Comparison of ENCODE assay signal across 21 cellular contexts in the genomic region with DNA sequence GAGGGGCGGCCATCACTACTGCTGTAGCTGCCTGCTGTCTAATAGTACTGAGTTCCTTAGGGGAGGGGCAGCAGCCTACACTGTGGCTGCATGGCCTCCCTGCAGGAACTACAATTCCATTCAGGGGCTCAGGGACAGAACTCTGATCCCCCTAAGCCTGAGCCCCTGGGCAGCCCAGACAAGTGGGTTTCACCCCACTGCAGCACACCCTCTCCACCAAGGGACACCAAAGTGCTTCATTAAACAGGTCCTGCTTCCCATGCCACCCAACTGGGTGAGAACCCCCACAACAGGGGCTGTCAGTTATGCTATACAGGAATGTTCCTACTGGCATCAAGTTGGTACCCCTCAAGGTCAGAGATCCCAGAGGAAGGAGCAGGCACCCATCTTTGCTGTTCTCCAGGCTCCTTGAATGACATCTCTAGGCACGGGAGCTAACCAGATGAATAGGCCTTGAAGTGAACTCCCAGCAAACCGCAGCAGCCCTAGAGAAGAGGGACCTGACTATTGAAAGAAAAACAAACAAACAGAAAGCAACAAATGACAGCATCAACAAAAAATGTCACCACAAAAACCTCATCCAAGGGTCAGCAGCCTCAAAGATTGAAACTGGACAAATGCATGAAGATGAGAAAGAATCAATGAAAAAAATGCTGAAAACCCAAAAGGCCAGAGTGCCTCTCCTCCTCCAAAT.
"Had no signal": no experiment of that assay in that cellular context is flagged by ENCODE, and none has a peak within 500 bp of the region (broad histone marks: within the 10 kb centered on the region; RNA-seq: fewer than 3 reads in every experiment).

No MANE protein-coding gene starts in this region.

- H3K4me2 ChIP-seq: hepatocyte had no signal

- H3K36me3 ChIP-seq: esophagus muscularis mucosa, right lobe of liver, suprapubic skin, thyroid gland had no signal

- H3K4me3 Mint-ChIP-seq: natural killer cell; neural crest cell; stimulated activated effector memory CD8-positive, alpha-beta T cell treated with anti-CD3 and anti-CD28 coated beads, Interleukin-12 subunit alpha, Interleukin-12 subunit beta, amount 100 ng/mL, for 72 hours; type B pancreatic cell had no signal

- H3K4me1 Mint-ChIP-seq: natural killer cell; neural crest cell; stimulated activated effector memory CD8-positive, alpha-beta T cell treated with anti-CD3 and anti-CD28 coated beads, Interleukin-12 subunit alpha, Interleukin-12 subunit beta, amount 100 ng/mL, for 72 hours had no signal

- ATAC-seq: foreskin keratinocyte; mucosa of descending colon; natural killer cell; psoas muscle; right lobe of liver; stimulated activated effector memory CD8-positive, alpha-beta T cell treated with anti-CD3 and anti-CD28 coated beads, Interleukin-12 subunit alpha, Interleukin-12 subunit beta, amount 100 ng/mL, for 72 hours; stimulated activated naive CD8-positive, alpha-beta T cell treated with anti-CD3 and anti-CD28 coated beads, Interleukin-15, Interleukin-2, amounts not matched to agents 100 U/mL and 50 U/mL, for 24 hours had no signal

- H3K36me3 Mint-ChIP-seq: natural killer cell; stimulated activated effector memory CD8-positive, alpha-beta T cell treated with anti-CD3 and anti-CD28 coated beads, Interleukin-12 subunit alpha, Interleukin-12 subunit beta, amount 100 ng/mL, for 72 hours had no signal

- H3K27me3 Mint-ChIP-seq: type B pancreatic cell had no signal

- FAIRE-seq: endometrium, urothelium cell line had no signal

- H3K27ac ChIP-seq: esophagus muscularis mucosa, foreskin keratinocyte, hepatocyte, psoas muscle, right lobe of liver, suprapubic skin, thyroid gland had no signal

- H3K4me1 ChIP-seq: esophagus muscularis mucosa, foreskin keratinocyte, psoas muscle, right lobe of liver, suprapubic skin, thyroid gland had no signal

- H3K4me3 ChIP-seq: esophagus muscularis mucosa, hepatocyte, mucosa of descending colon, psoas muscle, right lobe of liver, suprapubic skin, thyroid gland had no signal

- DNase-seq: cortex of kidney; effector memory CD4-positive, alpha-beta T cell; foreskin keratinocyte; mucosa of descending colon; natural killer cell; occipital lobe; psoas muscle; retina; right lobe of liver; stimulated activated CD4-positive, alpha-beta T cell treated with anti-CD3 and anti-CD28 coated beads, Interleukin-4, amount 100 ng/mL, for 1 hour; stimulated activated CD8-positive, alpha-beta memory T cell treated with anti-CD3 and anti-CD28 coated beads, Interleukin-4, amount 100 ng/mL, for 48 hours; stimulated activated naive CD8-positive, alpha-beta T cell treated with anti-CD3 and anti-CD28 coated beads, Interleukin-15, Interleukin-2, amounts not matched to agents 100 U/mL and 50 U/mL, for 24 hours; thyroid gland had no signal

- H3K27me3 ChIP-seq: esophagus muscularis mucosa, foreskin keratinocyte, hepatocyte, right lobe of liver, suprapubic skin, thyroid gland had no signal

- H3K79me2 ChIP-seq: hepatocyte had no signal

- H3K27ac Mint-ChIP-seq: natural killer cell; stimulated activated effector memory CD8-positive, alpha-beta T cell treated with anti-CD3 and anti-CD28 coated beads, Interleukin-12 subunit alpha, Interleukin-12 subunit beta, amount 100 ng/mL, for 72 hours; type B pancreatic cell had no signal

- H3K9me3 ChIP-seq: mucosa of descending colon, psoas muscle, right lobe of liver, thyroid gland had no signal

- H2AFZ ChIP-seq: hepatocyte had no signal
